1 cellular context compared by ENCODE assay signal in genomic region chr1:3717715-3718601, GRCh38.
TF ChIP-seq lines count a peak whose summit lies in the region.

No MANE protein-coding gene starts in this region.

TF ChIP-seq in HepG2, 621 proteins besides CTCF, POLR2A, EP300 and RAD21 (continued from another document and continues in another):
- TF ChIP-seq, protein P1, sequence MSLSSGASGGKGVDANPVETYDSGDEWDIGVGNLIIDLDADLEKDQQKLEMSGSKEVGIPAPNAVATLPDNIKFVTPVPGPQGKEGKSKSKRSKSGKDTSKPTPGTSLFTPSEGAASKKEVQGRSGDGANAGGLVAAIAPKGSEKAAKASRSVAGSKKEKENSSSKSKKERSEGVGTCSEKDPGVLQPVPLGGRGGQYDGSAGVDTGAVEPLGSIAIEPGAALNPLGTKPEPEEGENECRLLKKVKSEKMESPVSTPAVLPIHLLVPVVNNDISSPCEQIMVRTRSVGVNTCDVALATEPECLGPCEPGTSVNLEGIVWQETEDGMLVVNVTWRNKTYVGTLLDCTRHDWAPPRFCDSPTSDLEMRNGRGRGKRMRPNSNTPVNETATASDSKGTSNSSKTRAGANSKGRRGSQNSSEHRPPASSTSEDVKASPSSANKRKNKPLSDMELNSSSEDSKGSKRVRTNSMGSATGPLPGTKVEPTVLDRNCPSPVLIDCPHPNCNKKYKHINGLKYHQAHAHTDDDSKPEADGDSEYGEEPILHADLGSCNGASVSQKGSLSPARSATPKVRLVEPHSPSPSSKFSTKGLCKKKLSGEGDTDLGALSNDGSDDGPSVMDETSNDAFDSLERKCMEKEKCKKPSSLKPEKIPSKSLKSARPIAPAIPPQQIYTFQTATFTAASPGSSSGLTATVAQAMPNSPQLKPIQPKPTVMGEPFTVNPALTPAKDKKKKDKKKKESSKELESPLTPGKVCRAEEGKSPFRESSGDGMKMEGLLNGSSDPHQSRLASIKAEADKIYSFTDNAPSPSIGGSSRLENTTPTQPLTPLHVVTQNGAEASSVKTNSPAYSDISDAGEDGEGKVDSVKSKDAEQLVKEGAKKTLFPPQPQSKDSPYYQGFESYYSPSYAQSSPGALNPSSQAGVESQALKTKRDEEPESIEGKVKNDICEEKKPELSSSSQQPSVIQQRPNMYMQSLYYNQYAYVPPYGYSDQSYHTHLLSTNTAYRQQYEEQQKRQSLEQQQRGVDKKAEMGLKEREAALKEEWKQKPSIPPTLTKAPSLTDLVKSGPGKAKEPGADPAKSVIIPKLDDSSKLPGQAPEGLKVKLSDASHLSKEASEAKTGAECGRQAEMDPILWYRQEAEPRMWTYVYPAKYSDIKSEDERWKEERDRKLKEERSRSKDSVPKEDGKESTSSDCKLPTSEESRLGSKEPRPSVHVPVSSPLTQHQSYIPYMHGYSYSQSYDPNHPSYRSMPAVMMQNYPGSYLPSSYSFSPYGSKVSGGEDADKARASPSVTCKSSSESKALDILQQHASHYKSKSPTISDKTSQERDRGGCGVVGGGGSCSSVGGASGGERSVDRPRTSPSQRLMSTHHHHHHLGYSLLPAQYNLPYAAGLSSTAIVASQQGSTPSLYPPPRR (CRISPR knock-in tag; IDR thresholded peaks at IDR 0.05; ENCODE audit: borderline replicate concordance), result no peak
- TF ChIP-seq MYPOP (CRISPR knock-in tag; IDR thresholded peaks at IDR 0.05), result no peak
- TF ChIP-seq ZNF333 (CRISPR knock-in tag; IDR thresholded peaks at IDR 0.05; ENCODE audit: borderline replicate concordance), result peak; percentile 47; the same call in 1 of the 2 replicates
- TF ChIP-seq, protein P2, sequence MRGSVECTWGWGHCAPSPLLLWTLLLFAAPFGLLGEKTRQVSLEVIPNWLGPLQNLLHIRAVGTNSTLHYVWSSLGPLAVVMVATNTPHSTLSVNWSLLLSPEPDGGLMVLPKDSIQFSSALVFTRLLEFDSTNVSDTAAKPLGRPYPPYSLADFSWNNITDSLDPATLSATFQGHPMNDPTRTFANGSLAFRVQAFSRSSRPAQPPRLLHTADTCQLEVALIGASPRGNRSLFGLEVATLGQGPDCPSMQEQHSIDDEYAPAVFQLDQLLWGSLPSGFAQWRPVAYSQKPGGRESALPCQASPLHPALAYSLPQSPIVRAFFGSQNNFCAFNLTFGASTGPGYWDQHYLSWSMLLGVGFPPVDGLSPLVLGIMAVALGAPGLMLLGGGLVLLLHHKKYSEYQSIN (CRISPR knock-in tag; IDR thresholded peaks at IDR 0.05; ENCODE audit: borderline replicate concordance), result no peak
- TF ChIP-seq, protein P3, sequence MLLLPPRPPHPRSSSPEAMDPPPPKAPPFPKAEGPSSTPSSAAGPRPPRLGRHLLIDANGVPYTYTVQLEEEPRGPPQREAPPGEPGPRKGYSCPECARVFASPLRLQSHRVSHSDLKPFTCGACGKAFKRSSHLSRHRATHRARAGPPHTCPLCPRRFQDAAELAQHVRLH (CRISPR knock-in tag; IDR thresholded peaks at IDR 0.05; ENCODE audit: borderline replicate concordance, low read depth), result 0 out of 2 replicates have a peak, but pooled peaks have one; percentile 52
- no peak for TF ChIP-seq ZNF224 (CRISPR knock-in tag; IDR thresholded peaks at IDR 0.05)
- peak; percentile 75; the same call in 1 of the 2 replicates for TF ChIP-seq ZNF274 (CRISPR knock-in tag; IDR thresholded peaks at IDR 0.05)
- no peak for TF ChIP-seq PAWR (CRISPR knock-in tag; IDR thresholded peaks at IDR 0.05; ENCODE audit: borderline replicate concordance)
- TF ChIP-seq ZBTB40 (IDR thresholded peaks at IDR 0.05), result no peak
- peak; percentile 22; the same call in 1 of the 2 replicates for TF ChIP-seq ZBTB40 (CRISPR knock-in tag; IDR thresholded peaks at IDR 0.05)
- peak; percentile 30; the same call in 1 of the 2 replicates for TF ChIP-seq ZNF709 (CRISPR knock-in tag; IDR thresholded peaks at IDR 0.05)
- TF ChIP-seq, protein P4, sequence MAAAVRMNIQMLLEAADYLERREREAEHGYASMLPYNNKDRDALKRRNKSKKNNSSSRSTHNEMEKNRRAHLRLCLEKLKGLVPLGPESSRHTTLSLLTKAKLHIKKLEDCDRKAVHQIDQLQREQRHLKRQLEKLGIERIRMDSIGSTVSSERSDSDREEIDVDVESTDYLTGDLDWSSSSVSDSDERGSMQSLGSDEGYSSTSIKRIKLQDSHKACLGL (CRISPR knock-in tag; IDR thresholded peaks at IDR 0.05), result 0 out of 2 replicates have a peak, but pooled peaks have one; percentile 41
- no peak for TF ChIP-seq ZNF780A (CRISPR knock-in tag; IDR thresholded peaks at IDR 0.05)
- no peak for TF ChIP-seq SRSF9 (IDR thresholded peaks at IDR 0.05; ENCODE audit: borderline replicate concordance, insufficient read depth, low read depth, low read length, poor library complexity, severe bottlenecking)
- peak; percentile 47; the same call in 1 of the 2 replicates for TF ChIP-seq ZFP91 (CRISPR knock-in tag; IDR thresholded peaks at IDR 0.05; ENCODE audit: borderline replicate concordance)
- no peak for TF ChIP-seq SIN3B (IDR thresholded peaks at IDR 0.05; ENCODE audit: low read length)
- no peak for TF ChIP-seq NAIF1 (CRISPR knock-in tag; IDR thresholded peaks at IDR 0.05; ENCODE audit: borderline replicate concordance)
- no peak for TF ChIP-seq ZNF781 (CRISPR knock-in tag; IDR thresholded peaks at IDR 0.05; ENCODE audit: borderline replicate concordance, not compliant biosample characterization)
- TF ChIP-seq ZMYM2 (CRISPR knock-in tag; IDR thresholded peaks at IDR 0.05), result no peak
- 0 out of 2 replicates have a peak, but pooled peaks have one; percentile 68 for TF ChIP-seq ZMAT3 (CRISPR knock-in tag; conservative IDR thresholded peaks at IDR 0.05)
- no peak for TF ChIP-seq HNF4G (IDR thresholded peaks at IDR 0.05; ENCODE audit: borderline replicate concordance, low read depth, low read length)
- no peak for TF ChIP-seq HNF4G (CRISPR knock-in tag; IDR thresholded peaks at IDR 0.05; ENCODE audit: borderline replicate concordance, low read depth)
- TF ChIP-seq FOSL2 (CRISPR knock-in tag; IDR thresholded peaks at IDR 0.05), result peak; percentile 21; the same call in 1 of the 2 replicates
- TF ChIP-seq ZNF552 (CRISPR knock-in tag; IDR thresholded peaks at IDR 0.05; ENCODE audit: borderline replicate concordance), result no peak
- TF ChIP-seq RBFOX2 (IDR thresholded peaks at IDR 0.05; ENCODE audit: low read depth, low read length), result no peak
- peak; percentile 61; the same call in 1 of the 2 replicates for TF ChIP-seq ZNF772 (CRISPR knock-in tag; IDR thresholded peaks at IDR 0.05)
- 0 out of 2 replicates have a peak, but pooled peaks have one; percentile 31 for TF ChIP-seq ZNF564 (CRISPR knock-in tag; IDR thresholded peaks at IDR 0.05)
- no peak for TF ChIP-seq ATM (IDR thresholded peaks at IDR 0.05; ENCODE audit: borderline replicate concordance)
- TF ChIP-seq, protein P5, sequence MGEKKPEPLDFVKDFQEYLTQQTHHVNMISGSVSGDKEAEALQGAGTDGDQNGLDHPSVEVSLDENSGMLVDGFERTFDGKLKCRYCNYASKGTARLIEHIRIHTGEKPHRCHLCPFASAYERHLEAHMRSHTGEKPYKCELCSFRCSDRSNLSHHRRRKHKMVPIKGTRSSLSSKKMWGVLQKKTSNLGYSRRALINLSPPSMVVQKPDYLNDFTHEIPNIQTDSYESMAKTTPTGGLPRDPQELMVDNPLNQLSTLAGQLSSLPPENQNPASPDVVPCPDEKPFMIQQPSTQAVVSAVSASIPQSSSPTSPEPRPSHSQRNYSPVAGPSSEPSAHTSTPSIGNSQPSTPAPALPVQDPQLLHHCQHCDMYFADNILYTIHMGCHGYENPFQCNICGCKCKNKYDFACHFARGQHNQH (CRISPR knock-in tag; IDR thresholded peaks at IDR 0.05), result 0 out of 2 replicates have a peak, but pooled peaks have one; percentile 45
- TF ChIP-seq IRF9 (CRISPR knock-in tag; IDR thresholded peaks at IDR 0.05; ENCODE audit: borderline replicate concordance), result no peak
